In the genomic region with DNA sequence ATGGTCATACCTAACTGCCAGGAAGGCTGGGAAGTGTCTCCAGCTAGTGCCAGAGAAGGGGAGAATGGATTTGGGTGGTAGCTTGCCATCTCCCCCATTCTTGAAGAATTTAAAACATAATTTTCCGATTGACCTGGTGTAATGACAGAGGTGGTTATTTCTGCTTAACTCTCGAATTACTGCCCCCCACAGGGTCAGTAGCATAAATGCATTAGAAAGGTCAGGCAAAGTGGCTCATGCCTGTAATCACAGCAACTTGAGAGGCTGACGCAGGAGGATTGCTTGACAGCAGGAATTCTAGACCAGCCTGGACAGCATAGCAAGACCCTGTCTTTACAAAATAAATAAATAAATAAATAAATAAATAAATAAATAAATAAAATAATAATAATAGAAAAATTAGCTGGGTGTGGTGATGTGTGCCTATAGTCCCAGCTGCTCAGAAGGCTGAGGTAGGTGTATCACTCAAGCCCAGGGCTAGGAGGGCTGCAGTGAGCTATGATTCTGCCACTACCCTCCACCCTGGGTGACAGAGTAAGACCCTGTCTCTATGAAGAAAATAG, we compare ENCODE assay signal across 26 cellular contexts. TPM values are rescaled to one million over a fixed set of nuclear protein-coding genes. Genes with fewer than 3 reads are reported as not detected.
A peak's percentile ranks its signal among the peaks of the same experiment; 100 is the strongest.
DNase-seq lines count a peak whose midpoint lies in the region; TF ChIP-seq lines count a peak whose summit lies in the region.
"Had no signal": no experiment of that assay in that cellular context is flagged by ENCODE, and none has a peak within 500 bp of the region (broad histone marks: within the 10 kb centered on the region; RNA-seq: fewer than 3 reads in every experiment).

No MANE protein-coding gene starts in this region.

- H3K9me3 Mint-ChIP-seq in Calu3 (ENCODE audit: low read depth, unreplicated experiment) = peaks cover 3% of the 10 kb centered on the region

- no peaks in the 10 kb centered on the region for H3K27me3 Mint-ChIP-seq in Calu3 (ENCODE audit: unreplicated experiment)

- H3K79me2 ChIP-seq in OCI-LY1 (ENCODE audit: insufficient read depth, low read length) (no peaks in the 10 kb centered on the region), PC-9 (ENCODE audit: low read depth) (no peaks in the 10 kb centered on the region)

- no peak overlapping the region for H3K4me3 Mint-ChIP-seq in Calu3 (ENCODE audit: low read depth, unreplicated experiment)
- H3K4me3 Mint-ChIP-seq: B cell; CD8-positive, alpha-beta T cell; H9 had no signal

- H3K4me1 ChIP-seq in OCI-LY1 (ENCODE audit: insufficient read depth, low read length, severe bottlenecking) (no peaks in the 10 kb centered on the region), right atrium auricular region (peaks cover 0 to 3% of the 10 kb centered on the region in 2 donors), PC-9 (replicated peaks; ENCODE audit: insufficient read depth) (no peaks in the 10 kb centered on the region; the same call in 1 of the 2 replicates)
- H3K4me1 ChIP-seq: Peyer's patch had no signal

- BruUV-seq in Calu3 (replicated peaks; lab: Mats Ljungman, UMichigan) = no TSS peak
- BruUV-seq in PC-9 (replicated peaks; lab: Mats Ljungman, UMichigan) = no TSS peak

- H3K4me3 ChIP-seq in OCI-LY1 (ENCODE audit: low read depth, low read length, poor library complexity, severe bottlenecking) (no peak overlapping the region), right atrium auricular region (no peak overlapping the region), PC-9 (no peak overlapping the region)
- H3K4me3 ChIP-seq: Peyer's patch had no signal

- peaks cover 16% of the 10 kb centered on the region for H3K4me1 Mint-ChIP-seq in Calu3 (ENCODE audit: low read depth, unreplicated experiment)
- H3K4me1 Mint-ChIP-seq: B cell had no signal

- H3K36me3 Mint-ChIP-seq in Calu3 (ENCODE audit: insufficient read depth, unreplicated experiment) = peaks cover 31% of the 10 kb centered on the region
- H3K36me3 Mint-ChIP-seq: CD8-positive, alpha-beta T cell had no signal

- H3K4me2 ChIP-seq in OCI-LY1 (ENCODE audit: low read length) = no peak overlapping the region
- no peak overlapping the region for H3K4me2 ChIP-seq in PC-9
- H3K4me2 ChIP-seq: KMS-11 had no signal

- DNase-seq in Calu3 (no peak), dermis blood vessel endothelial cell (peak; percentile 26), cerebellum (ENCODE audit: low spot score) (no peak), NCI-H446 (lab: John Stamatoyannopoulos, UW) (no peak), right atrium auricular region (ENCODE audit: low spot score) (no peak), PC-9 (no peak)
- DNase-seq: Caco-2; CD8-positive, alpha-beta T cell; DMS153; DND-41; H9; IMR-90; NCI-H1092; NCI-H1436; NCI-H187; NCI-H2081 treated with DMSO at 0.1 percent for 48 hours; NCI-H226; NCI-H774; Peyer's patch; SHP77 treated with DMSO at 0.1 percent for 48 hours; T-helper 1 cell had no signal

- peak; percentile 7; the same call in 1 of the 2 replicates for TF ChIP-seq CTCF in 22Rv1 (IDR thresholded peaks at IDR 0.05)
- TF ChIP-seq CTCF in Calu3 (IDR thresholded peaks at IDR 0.05; ENCODE audit: unreplicated experiment) = no peak
- TF ChIP-seq CTCF in OCI-LY1 (IDR thresholded peaks at IDR 0.05; ENCODE audit: low read length) = peak; percentile 10; the same call in 1 of the 2 replicates
- no peak for TF ChIP-seq CTCF in right atrium auricular region (IDR thresholded peaks at IDR 0.05)
- no peak; the same call in 1 of the 2 replicates for TF ChIP-seq CTCF in PC-9 (conservative IDR thresholded peaks at IDR 0.05)

- H3K27me3 ChIP-seq in OCI-LY1 (ENCODE audit: insufficient read depth, low read length) (0 out of 2 replicates have a peak, but pooled peaks cover 4% of the 10 kb centered on the region), right atrium auricular region (no peaks in the 10 kb centered on the region), PC-9 (ENCODE audit: insufficient read depth, low read depth) (no peaks in the 10 kb centered on the region)
- H3K27me3 ChIP-seq: Peyer's patch had no signal

- no peaks in the 10 kb centered on the region for H3K9me2 ChIP-seq in OCI-LY1 (ENCODE audit: low read depth, low read length)
- no peaks in the 10 kb centered on the region for H3K9me2 ChIP-seq in PC-9 (ENCODE audit: insufficient read depth)

- H4K20me1 ChIP-seq in OCI-LY1 (ENCODE audit: insufficient read depth, low read length) (no peaks in the 10 kb centered on the region), PC-9 (ENCODE audit: insufficient read depth) (no peaks in the 10 kb centered on the region)

- CTCF ChIA-PET in Calu3 (lab: Charles Lee) (interaction anchor here (1.1 to 1.6 kb wide), 2 partner anchors 13 to 28 kb away, joined by 3 to 5 read pairs; partner anchors contain the start of gene TMC7), PC-9 (lab: Charles Lee) (interaction anchor here (1.0 kb wide), 1 partner anchor 28 kb away, joined by 3 read pairs; the partner anchor contains the start of gene TMC7)

- H3K36me3 ChIP-seq in OCI-LY1 (ENCODE audit: insufficient read depth, low read length) (no peaks in the 10 kb centered on the region), right atrium auricular region (no peaks in the 10 kb centered on the region), PC-9 (ENCODE audit: low read depth) (no peaks in the 10 kb centered on the region)

- no peaks in the 10 kb centered on the region for H3K9me3 ChIP-seq in OCI-LY1 (ENCODE audit: low read length)
- H3K9me3 ChIP-seq in right atrium auricular region = peaks cover 0 to 9% of the 10 kb centered on the region in 2 donors
- H3K9me3 ChIP-seq in PC-9 (ENCODE audit: insufficient read depth, low read depth) = no peaks in the 10 kb centered on the region
- H3K9me3 ChIP-seq: Caco-2 had no signal

- H3K27ac Mint-ChIP-seq in Calu3 (ENCODE audit: unreplicated experiment) = peak overlapping the region; percentile 15
- H3K27ac Mint-ChIP-seq: B cell; CD8-positive, alpha-beta T cell had no signal

- H3F3A ChIP-seq in OCI-LY1 (ENCODE audit: insufficient read depth, low read length) (no peaks in the 10 kb centered on the region), PC-9 (ENCODE audit: insufficient read depth, low read depth) (peaks cover 10% of the 10 kb centered on the region)

- H3K27ac ChIP-seq in 22Rv1 (no peak overlapping the region), OCI-LY1 (ENCODE audit: low read depth, low read length, poor library complexity, severe bottlenecking) (no peak overlapping the region), right atrium auricular region (no peak overlapping the region), PC-9 (no peak overlapping the region)
- H3K27ac ChIP-seq: C4-2B, KMS-11, Peyer's patch had no signal

- no peak overlapping the region for H3K9ac ChIP-seq in OCI-LY1 (ENCODE audit: low read length)
- H3K9ac ChIP-seq: KMS-11 had no signal

- POLR2A ChIA-PET in PC-9 (lab: Charles Lee; ENCODE audit: unreplicated experiment) = no interaction called here

- no peak overlapping the region for H2AFZ ChIP-seq in OCI-LY1 (ENCODE audit: low read length)
- no peak overlapping the region for H2AFZ ChIP-seq in PC-9

- intact Hi-C loops in Calu3 (cut with micrococcal nuclease; ENCODE audit: unreplicated experiment) (no loop called here), PC-9 (cut with micrococcal nuclease; ENCODE audit: unreplicated experiment) (no loop called here)

RNA-seq across cellular contexts. Expression of gene TMC7, which starts 27.5 kb away (rescaled TPM):
- 10.1 and 10.8 TPM in 2 replicates for total RNA-seq in Calu3 (2022)
- 4.4 and 6.5 TPM in 2 replicates for total RNA-seq in dermis blood vessel endothelial cell
- total RNA-seq in cerebellum = 2.7 TPM
- total RNA-seq in right atrium auricular region = under 1 TPM; 0.56 to 0.63 TPM
- total RNA-seq in PC-9 (2021) = 4.3 and 4.4 TPM in 2 replicates
- total RNA-seq: B cell; CD8-positive, alpha-beta T cell had no signal

RNA-seq across cellular contexts. Expression of gene COQ7, which starts 56.2 kb away (rescaled TPM):
- total RNA-seq in Calu3 (2022) = 24.3 and 28.5 TPM in 2 replicates
- 23.5 and 32.1 TPM in 2 replicates for total RNA-seq in dermis blood vessel endothelial cell
- total RNA-seq in cerebellum = 27.3 TPM
- 10 to 100 TPM; 19.6 to 27.3 TPM for total RNA-seq in right atrium auricular region
- 26.9 and 30.7 TPM in 2 replicates for total RNA-seq in PC-9 (2021)

Comparison
In these comparisons a context has a peak if more than half of its experiments do, and no peak if none do; other contexts are left out.
1. CTCF ChIP-seq: peak in 22Rv1 (single experiment) and OCI-LY1 (single experiment); none in Calu3 (single experiment), right atrium auricular region (0 of 2) and PC-9 (single experiment).